In genomic region chr18:36186461-36187137, GRCh38 we compare ENCODE assay signal across 8 cellular contexts. TPM values are rescaled to one million over a fixed set of nuclear protein-coding genes. Genes with fewer than 3 reads are reported as not detected.
DNase-seq lines count a peak whose midpoint lies in the region; ATAC-seq, FAIRE-seq and TF ChIP-seq lines count a peak whose summit lies in the region.

No MANE protein-coding gene starts in this region.

- peak overlapping the region; percentile 78 for H3K4me3 ChIP-seq in retinal pigment epithelial cell (ENCODE audit: low read length)

- DNase-seq in COLO668 (lab: John Stamatoyannopoulos, UW; ENCODE audit: unreplicated experiment) (peak; percentile 91), left cardiac atrium (peak; percentile 48), retinal pigment epithelial cell (ENCODE audit: low read depth) (no peak), frontal cortex (ENCODE audit: low spot score in 2 of 2) (no peak), SHP77 (lab: John Stamatoyannopoulos, UW) (no peak), COR-L47 (lab: John Stamatoyannopoulos, UW) (no peak)
- peak; percentile 56 for DNase-seq in activated CD8-positive, alpha-beta memory T cell treated with anti-CD3 and anti-CD28 coated beads, Interleukin-2, amount 50 U/mL, for 48 hours

- FAIRE-seq in frontal cortex (lab: Jason Lieb, UNC): no peak

- TF ChIP-seq CTCF in retinal pigment epithelial cell (conservative IDR thresholded peaks at IDR 0.05; ENCODE audit: low read depth, low read length): no peak

- peak; percentile 5 for ATAC-seq in HG03442 (IDR thresholded peaks at IDR 0.05; ENCODE audit: unreplicated experiment)
- ATAC-seq in left cardiac atrium: peak; percentile 42 to 59

- intact Hi-C loops in left cardiac atrium (cut with DNase I): loop anchor here in 1 of 2 donors (5.0 kb wide), 1 partner anchor 106 kb away; no protein-coding TSS in a partner anchor

RNA-seq across cellular contexts. Expression of gene MOCOS, which starts 0.7 kb away (rescaled TPM):
- 1 to 10 TPM in 1 of 2 donors, under 1 TPM in 1; 0.97 to 1.4 TPM for total RNA-seq in left cardiac atrium
- 0.41 TPM for total RNA-seq in frontal cortex

RNA-seq across cellular contexts. Expression of gene ELP2, which starts 56.9 kb away (rescaled TPM):
- 10 to 100 TPM; 41.4 to 55.7 TPM for total RNA-seq in left cardiac atrium
- total RNA-seq in frontal cortex: 143 TPM

RNA-seq across cellular contexts. Expression of gene SLC39A6, which starts 57.5 kb away (rescaled TPM):
- total RNA-seq in left cardiac atrium (10 to 100 TPM; 17.6 to 19.3 TPM), frontal cortex (231 TPM)

Comparison
In these comparisons a context has a peak if more than half of its experiments do, and no peak if none do; other contexts are left out.
1. DNase-seq: peak in COLO668 (single experiment), activated CD8-positive, alpha-beta memory T cell treated with anti-CD3 and anti-CD28 coated beads, Interleukin-2, amount 50 U/mL, for 48 hours (single experiment) and left cardiac atrium (single experiment); none in retinal pigment epithelial cell (single experiment), frontal cortex (0 of 2), SHP77 (0 of 2) and COR-L47 (single experiment).
2. RNA of gene SLC39A6, which starts 57.5 kb away (total RNA-seq): 231 TPM in frontal cortex (single experiment); 17.6 to 19.3 TPM in left cardiac atrium; every median in the first group is over 10 times any median in the second.